1 cellular context compared by ENCODE assay signal in the genomic region with DNA sequence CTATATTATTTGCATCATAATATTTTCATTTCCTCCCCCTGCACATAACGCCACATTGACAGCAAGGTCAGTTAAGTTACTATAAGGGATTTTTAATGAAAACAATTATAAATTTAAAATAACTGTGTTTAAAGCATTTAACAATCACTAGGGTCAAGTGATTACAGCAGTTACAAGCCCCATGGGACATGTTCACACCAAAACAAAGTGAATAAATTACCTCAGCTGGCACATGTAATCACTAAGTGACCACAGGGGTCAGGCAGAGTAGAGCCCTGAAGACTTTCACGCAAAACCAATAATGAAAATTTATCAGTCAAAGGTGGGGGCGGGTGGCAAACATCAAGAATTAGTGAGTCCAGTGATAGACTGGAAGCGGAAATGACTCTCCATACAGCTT.
TF ChIP-seq lines count a peak whose summit lies in the region.

No MANE protein-coding gene starts in this region.

TF ChIP-seq in HEK293, 187 proteins besides CTCF, POLR2A, EP300 and RAD21 (continued from another document):
- TF ChIP-seq, protein P1, sequence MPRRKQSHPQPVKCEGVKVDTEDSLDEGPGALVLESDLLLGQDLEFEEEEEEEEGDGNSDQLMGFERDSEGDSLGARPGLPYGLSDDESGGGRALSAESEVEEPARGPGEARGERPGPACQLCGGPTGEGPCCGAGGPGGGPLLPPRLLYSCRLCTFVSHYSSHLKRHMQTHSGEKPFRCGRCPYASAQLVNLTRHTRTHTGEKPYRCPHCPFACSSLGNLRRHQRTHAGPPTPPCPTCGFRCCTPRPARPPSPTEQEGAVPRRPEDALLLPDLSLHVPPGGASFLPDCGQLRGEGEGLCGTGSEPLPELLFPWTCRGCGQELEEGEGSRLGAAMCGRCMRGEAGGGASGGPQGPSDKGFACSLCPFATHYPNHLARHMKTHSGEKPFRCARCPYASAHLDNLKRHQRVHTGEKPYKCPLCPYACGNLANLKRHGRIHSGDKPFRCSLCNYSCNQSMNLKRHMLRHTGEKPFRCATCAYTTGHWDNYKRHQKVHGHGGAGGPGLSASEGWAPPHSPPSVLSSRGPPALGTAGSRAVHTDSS (tag by site-specific recombination; IDR thresholded peaks at IDR 0.05) = 0 out of 2 replicates have a peak, but pooled peaks have one; percentile 7
- no peak for TF ChIP-seq ZSCAN16 (tag by site-specific recombination; IDR thresholded peaks at IDR 0.05)
- no peak for TF ChIP-seq ZBTB1 (tag by site-specific recombination; IDR thresholded peaks at IDR 0.05)
- TF ChIP-seq ZNF214 (tag by site-specific recombination; IDR thresholded peaks at IDR 0.05; ENCODE audit: borderline replicate concordance) = no peak
- no peak for TF ChIP-seq ZNF280C (tag by site-specific recombination; IDR thresholded peaks at IDR 0.05)
- TF ChIP-seq ZNF121 (tag by site-specific recombination; IDR thresholded peaks at IDR 0.05) = no peak
- TF ChIP-seq ZNF2 (tag by site-specific recombination; IDR thresholded peaks at IDR 0.05) = no peak
- no peak for TF ChIP-seq ZNF585B (tag by site-specific recombination; IDR thresholded peaks at IDR 0.05)
- TF ChIP-seq ZNF707 (tag by site-specific recombination; IDR thresholded peaks at IDR 0.05) = no peak
- no peak for TF ChIP-seq ZNF391 (tag by site-specific recombination; IDR thresholded peaks at IDR 0.05; ENCODE audit: borderline replicate concordance, low read depth)
- TF ChIP-seq ZNF747 (tag by site-specific recombination; IDR thresholded peaks at IDR 0.05) = no peak
- TF ChIP-seq, protein P2, sequence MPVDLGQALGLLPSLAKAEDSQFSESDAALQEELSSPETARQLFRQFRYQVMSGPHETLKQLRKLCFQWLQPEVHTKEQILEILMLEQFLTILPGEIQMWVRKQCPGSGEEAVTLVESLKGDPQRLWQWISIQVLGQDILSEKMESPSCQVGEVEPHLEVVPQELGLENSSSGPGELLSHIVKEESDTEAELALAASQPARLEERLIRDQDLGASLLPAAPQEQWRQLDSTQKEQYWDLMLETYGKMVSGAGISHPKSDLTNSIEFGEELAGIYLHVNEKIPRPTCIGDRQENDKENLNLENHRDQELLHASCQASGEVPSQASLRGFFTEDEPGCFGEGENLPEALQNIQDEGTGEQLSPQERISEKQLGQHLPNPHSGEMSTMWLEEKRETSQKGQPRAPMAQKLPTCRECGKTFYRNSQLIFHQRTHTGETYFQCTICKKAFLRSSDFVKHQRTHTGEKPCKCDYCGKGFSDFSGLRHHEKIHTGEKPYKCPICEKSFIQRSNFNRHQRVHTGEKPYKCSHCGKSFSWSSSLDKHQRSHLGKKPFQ (tag by site-specific recombination; IDR thresholded peaks at IDR 0.05) = peak; percentile 95
- TF ChIP-seq ZNF629 (tag by site-specific recombination; IDR thresholded peaks at IDR 0.05) = 0 out of 2 replicates have a peak, but pooled peaks have one; percentile 43
- TF ChIP-seq ZNF433 (tag by site-specific recombination; IDR thresholded peaks at IDR 0.05; ENCODE audit: low read depth) = no peak
- no peak for TF ChIP-seq ZNF660 (tag by site-specific recombination; IDR thresholded peaks at IDR 0.05)
- TF ChIP-seq YY1 (tag by site-specific recombination; IDR thresholded peaks at IDR 0.05) = no peak
- TF ChIP-seq ZNF133 (tag by site-specific recombination; IDR thresholded peaks at IDR 0.05) = no peak
- no peak for TF ChIP-seq ZNF311 (tag by site-specific recombination; IDR thresholded peaks at IDR 0.05; ENCODE audit: borderline replicate concordance)
- no peak for TF ChIP-seq ZNF354C (tag by site-specific recombination; IDR thresholded peaks at IDR 0.05; ENCODE audit: borderline replicate concordance, low read depth)
- TF ChIP-seq HOXA7 (CRISPR knock-in tag; IDR thresholded peaks at IDR 0.05; ENCODE audit: borderline replicate concordance) = no peak
- no peak for TF ChIP-seq ZNF645 (tag by site-specific recombination; IDR thresholded peaks at IDR 0.05)
- no peak for TF ChIP-seq ZFP41 (tag by site-specific recombination; IDR thresholded peaks at IDR 0.05; ENCODE audit: borderline replicate concordance)
